In the genomic region with DNA sequence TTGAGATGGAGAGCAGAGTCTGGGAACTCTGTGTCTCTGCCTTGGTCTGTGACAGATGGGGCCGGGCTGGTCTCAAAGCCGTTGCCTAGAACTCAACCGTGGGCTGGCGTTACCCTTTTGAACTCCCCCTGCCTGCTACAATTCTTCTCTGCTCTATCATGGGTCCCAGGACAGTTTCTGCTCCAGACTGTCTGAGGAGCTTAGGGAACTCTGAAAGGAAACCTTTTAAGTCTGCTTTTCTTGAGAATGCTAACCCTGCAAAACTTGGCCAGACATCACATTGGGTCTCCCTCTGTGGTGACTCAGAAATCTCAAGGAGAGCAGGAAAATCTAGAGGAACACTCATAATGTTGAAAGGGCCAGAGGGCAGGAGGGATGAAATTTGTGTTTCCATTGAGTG, we compare ENCODE assay signal across 15 cellular contexts.
DNase-seq lines count a peak whose midpoint lies in the region; ATAC-seq and TF ChIP-seq lines count a peak whose summit lies in the region.
"Had no signal": no experiment of that assay in that cellular context is flagged by ENCODE, and none has a peak within 500 bp of the region (broad histone marks: within the 10 kb centered on the region; RNA-seq: fewer than 3 reads in every experiment).

No MANE protein-coding gene starts in this region.

- intact Hi-C loops in heart right ventricle (cut with DNase I) (no loop called here), Right ventricle myocardium inferior (cut with DNase I) (loop anchor here (5.0 kb wide), 1 partner anchor 68 kb away; no protein-coding TSS in a partner anchor), esophagus muscularis mucosa (cut with DNase I) (no loop called here), aorta (cut with DNase I) (loop anchor here (5.0 to 10.0 kb wide), 3 partner anchors 43 to 57 kb away; no protein-coding TSS in a partner anchor)

- H3K27me3 ChIP-seq in heart right ventricle = no peaks in the 10 kb centered on the region
- H3K27me3 ChIP-seq in esophagus muscularis mucosa = no peaks in the 10 kb centered on the region
- no peaks in the 10 kb centered on the region for H3K27me3 ChIP-seq in aorta (ENCODE audit: control insufficient read depth in 1 of 2, insufficient read depth in 2 of 2, low read length in 1 of 2)

- H3K9me3 Mint-ChIP-seq in mesothelial cell of epicardium = no peaks in the 10 kb centered on the region
- H3K9me3 Mint-ChIP-seq: activated naive CD8-positive, alpha-beta T cell treated with anti-CD3 and anti-CD28 coated beads, Interleukin-2, amount 10 ng/mL, durations not matched to agents 7 days and 5 days had no signal

- 51 to 59% methylated on average over 4 of the region's 4 CpGs for WGBS in heart right ventricle, 2 donors
- 25% methylated on average over 4 of the region's 4 CpGs for WGBS in esophagus muscularis mucosa
- WGBS in aorta, 2 donors = 0 to 8% methylated on average over 4 of the region's 4 CpGs

- peaks cover 0 to 10% (median 0%) of the 10 kb centered on the region in 9 donors for H3K36me3 ChIP-seq in heart right ventricle
- H3K36me3 ChIP-seq in esophagus muscularis mucosa = no peaks in the 10 kb centered on the region
- no peaks in the 10 kb centered on the region for H3K36me3 ChIP-seq in aorta (ENCODE audit: control insufficient read depth in 1 of 2, insufficient read depth in 2 of 2, low read length in 1 of 2)
- H3K36me3 ChIP-seq: lower lobe of right lung had no signal

- peaks cover 16% of the 10 kb centered on the region for H3K36me3 Mint-ChIP-seq in mesothelial cell of epicardium
- H3K36me3 Mint-ChIP-seq: activated naive CD8-positive, alpha-beta T cell treated with anti-CD3 and anti-CD28 coated beads, Interleukin-2, amount 10 ng/mL, durations not matched to agents 7 days and 5 days had no signal

- no peak overlapping the region for H3K4me3 ChIP-seq in heart right ventricle
- H3K4me3 ChIP-seq in esophagus muscularis mucosa = no peak overlapping the region
- no peak overlapping the region for H3K4me3 ChIP-seq in aorta (ENCODE audit: low read length in 2 of 2)
- H3K4me3 ChIP-seq: lower lobe of right lung had no signal

- TF ChIP-seq CTCF in heart right ventricle (IDR thresholded peaks at IDR 0.05) (no peak), esophagus muscularis mucosa (IDR thresholded peaks at IDR 0.05) (no peak), mesothelial cell of epicardium (IDR thresholded peaks at IDR 0.05; ENCODE audit: unreplicated experiment) (no peak)

- peaks cover 23% of the 10 kb centered on the region for H3K4me1 Mint-ChIP-seq in mesothelial cell of epicardium
- H3K4me1 Mint-ChIP-seq: activated naive CD8-positive, alpha-beta T cell treated with anti-CD3 and anti-CD28 coated beads, Interleukin-2, amount 10 ng/mL, durations not matched to agents 7 days and 5 days had no signal

- ATAC-seq in heart right ventricle = peak in 6 of 8 donors; percentile 4 to 42 (median 30)
- no peak for ATAC-seq in Right ventricle myocardium inferior
- ATAC-seq in aorta (ENCODE audit: low FRiP score) = peak; percentile 64
- no peak for ATAC-seq in GM18861 (IDR thresholded peaks at IDR 0.05; ENCODE audit: unreplicated experiment)
- ATAC-seq: lower lobe of right lung had no signal

- TF ChIP-seq EP300 in esophagus muscularis mucosa (IDR thresholded peaks at IDR 0.05) = no peak

- H3K27ac Mint-ChIP-seq in mesothelial cell of epicardium = peak overlapping the region; percentile 23
- H3K27ac Mint-ChIP-seq: activated naive CD8-positive, alpha-beta T cell treated with anti-CD3 and anti-CD28 coated beads, Interleukin-2, amount 10 ng/mL, durations not matched to agents 7 days and 5 days had no signal

- H3K27me3 Mint-ChIP-seq in mesothelial cell of epicardium (ENCODE audit: low read depth) = no peaks in the 10 kb centered on the region

- peaks cover 19 to 77% (median 56%) of the 10 kb centered on the region in 9 donors for H3K4me1 ChIP-seq in heart right ventricle
- peaks cover 28 to 41% (median 34%) of the 10 kb centered on the region in 4 donors for H3K4me1 ChIP-seq in esophagus muscularis mucosa
- peaks cover 0 to 6% of the 10 kb centered on the region in 2 donors for H3K4me1 ChIP-seq in aorta (ENCODE audit: control insufficient read depth in 1 of 2, insufficient read depth in 2 of 2, low read length in 2 of 2)

- no peak for TF ChIP-seq POLR2A in esophagus muscularis mucosa (IDR thresholded peaks at IDR 0.05; ENCODE audit: low read depth)

- H3K9me3 ChIP-seq in heart right ventricle = no peaks in the 10 kb centered on the region
- H3K9me3 ChIP-seq in esophagus muscularis mucosa = no peaks in the 10 kb centered on the region
- H3K9me3 ChIP-seq in aorta (ENCODE audit: control insufficient read depth, low read length) = no peaks in the 10 kb centered on the region
- H3K9me3 ChIP-seq: lower lobe of right lung had no signal

- H3K27ac ChIP-seq in heart right ventricle (peak overlapping the region in 6 of 10 donors; percentile 31 to 86 (median 53)), esophagus muscularis mucosa (replicated peaks in 1 of 4) (peak overlapping the region; percentile 24 to 58 (median 46)), aorta (ENCODE audit: low read depth in 1 of 2, low read length in 2 of 2) (peak overlapping the region; percentile 55 to 80)
- H3K27ac ChIP-seq: epithelial cell of prostate, lower lobe of right lung, parathyroid adenoma had no signal

- no peak for DNase-seq in heart right ventricle
- no peak for DNase-seq in Right ventricle myocardium inferior (ENCODE audit: missing footprints)
- DNase-seq in esophagus muscularis mucosa (ENCODE audit: extremely low spot score) = no peak
- no peak for DNase-seq in mesothelial cell of epicardium (ENCODE audit: low spot score in 2 of 2, unreplicated experiment in 2 of 2)
- no peak for DNase-seq in aorta
- DNase-seq in NCI-H748 treated with DMSO at 0.1 percent for 48 hours (lab: John Stamatoyannopoulos, UW) = no peak
- no peak for DNase-seq in NOMO-1 (lab: John Stamatoyannopoulos, UW; ENCODE audit: unreplicated experiment in 2 of 2)
- DNase-seq: activated CD8-positive, alpha-beta memory T cell treated with anti-CD3 and anti-CD28 coated beads for 24 hours; activated naive CD8-positive, alpha-beta T cell treated with anti-CD3 and anti-CD28 coated beads, Interleukin-2, amount 10 ng/mL, durations not matched to agents 7 days and 5 days; H7; lower lobe of right lung; NCI-H2081 had no signal

- no peak overlapping the region for H3K4me3 Mint-ChIP-seq in mesothelial cell of epicardium
- H3K4me3 Mint-ChIP-seq: activated naive CD8-positive, alpha-beta T cell treated with anti-CD3 and anti-CD28 coated beads, Interleukin-2, amount 10 ng/mL, durations not matched to agents 7 days and 5 days had no signal

Comparison
In these comparisons a context has a peak if more than half of its experiments do, and no peak if none do; other contexts are left out.
1. ATAC-seq: peak in heart right ventricle (6 of 8) and aorta (single experiment); none in Right ventricle myocardium inferior (single experiment) and GM18861 (single experiment).
2. intact Hi-C loops: an anchor here in Right ventricle myocardium inferior (5.0 kb wide) and aorta (5.0 to 10.0 kb wide); none called in heart right ventricle and esophagus muscularis mucosa.
3. Peak in every context shown above with its lines, with median percentiles within 50 percentile points of each other: H3K27ac ChIP-seq.